1 cellular context compared by ENCODE assay signal in the genomic region with DNA sequence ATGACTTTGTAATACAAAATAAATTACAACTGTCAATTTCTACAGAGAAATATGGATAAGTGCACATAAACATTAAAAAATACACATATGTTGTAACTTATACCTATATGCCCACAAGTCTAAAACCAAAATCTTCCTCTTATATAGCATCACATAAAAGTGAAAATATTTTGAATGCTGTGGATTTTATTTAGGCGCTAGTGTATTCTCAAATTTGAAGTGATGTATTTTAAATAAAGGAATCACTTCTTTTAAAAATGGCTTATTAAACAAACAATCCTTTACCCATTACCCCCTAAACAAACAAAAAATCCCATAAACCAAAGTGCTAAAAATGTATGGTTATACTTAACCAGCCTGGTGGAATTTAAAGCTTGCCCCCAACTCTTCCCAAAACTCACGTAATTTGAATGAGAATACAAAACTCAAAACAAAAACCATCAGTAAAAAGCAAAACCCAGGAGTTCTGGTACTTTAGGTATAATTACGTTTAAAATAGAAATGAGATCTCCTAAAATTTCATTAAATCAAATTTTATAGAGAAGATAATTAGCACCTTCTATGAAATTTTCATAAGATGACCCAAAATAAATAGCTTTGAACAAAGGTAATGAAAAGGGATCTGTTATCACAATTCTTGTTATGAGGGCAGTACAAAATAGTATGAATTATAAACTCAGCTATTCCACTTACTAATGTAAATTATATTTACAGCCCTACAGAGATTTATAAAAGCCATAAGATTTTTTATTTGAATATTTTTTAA.
TF ChIP-seq lines count a peak whose summit lies in the region.

No MANE protein-coding gene starts in this region.

TF ChIP-seq in WTC11, 78 proteins besides CTCF, POLR2A, EP300 and RAD21 (continued from another document):
- TF ChIP-seq, protein P1, sequence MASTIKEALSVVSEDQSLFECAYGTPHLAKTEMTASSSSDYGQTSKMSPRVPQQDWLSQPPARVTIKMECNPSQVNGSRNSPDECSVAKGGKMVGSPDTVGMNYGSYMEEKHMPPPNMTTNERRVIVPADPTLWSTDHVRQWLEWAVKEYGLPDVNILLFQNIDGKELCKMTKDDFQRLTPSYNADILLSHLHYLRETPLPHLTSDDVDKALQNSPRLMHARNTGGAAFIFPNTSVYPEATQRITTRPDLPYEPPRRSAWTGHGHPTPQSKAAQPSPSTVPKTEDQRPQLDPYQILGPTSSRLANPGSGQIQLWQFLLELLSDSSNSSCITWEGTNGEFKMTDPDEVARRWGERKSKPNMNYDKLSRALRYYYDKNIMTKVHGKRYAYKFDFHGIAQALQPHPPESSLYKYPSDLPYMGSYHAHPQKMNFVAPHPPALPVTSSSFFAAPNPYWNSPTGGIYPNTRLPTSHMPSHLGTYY (CRISPR knock-in tag; IDR thresholded peaks at IDR 0.05): no peak
- TF ChIP-seq ATF1 (CRISPR knock-in tag; IDR thresholded peaks at IDR 0.05) (no peak), KAT7 (CRISPR knock-in tag; IDR thresholded peaks at IDR 0.05; ENCODE audit: borderline replicate concordance) (no peak), NR3C1 (CRISPR knock-in tag; conservative IDR thresholded peaks at IDR 0.05; ENCODE audit: low read depth) (no peak), SMAD4 (CRISPR knock-in tag; IDR thresholded peaks at IDR 0.05) (no peak), GABPB1 (CRISPR knock-in tag; IDR thresholded peaks at IDR 0.05) (no peak), FOXP1 (CRISPR knock-in tag; IDR thresholded peaks at IDR 0.05; ENCODE audit: borderline replicate concordance) (no peak), PREB (CRISPR knock-in tag; IDR thresholded peaks at IDR 0.05; ENCODE audit: borderline replicate concordance) (no peak), ZNF396 (CRISPR knock-in tag; IDR thresholded peaks at IDR 0.05; ENCODE audit: borderline replicate concordance) (no peak), FOXJ3 (CRISPR knock-in tag; IDR thresholded peaks at IDR 0.05; ENCODE audit: borderline replicate concordance) (no peak)
- TF ChIP-seq, protein P2, sequence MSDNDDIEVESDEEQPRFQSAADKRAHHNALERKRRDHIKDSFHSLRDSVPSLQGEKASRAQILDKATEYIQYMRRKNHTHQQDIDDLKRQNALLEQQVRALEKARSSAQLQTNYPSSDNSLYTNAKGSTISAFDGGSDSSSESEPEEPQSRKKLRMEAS (CRISPR knock-in tag; IDR thresholded peaks at IDR 0.05): no peak
- TF ChIP-seq, protein P3, sequence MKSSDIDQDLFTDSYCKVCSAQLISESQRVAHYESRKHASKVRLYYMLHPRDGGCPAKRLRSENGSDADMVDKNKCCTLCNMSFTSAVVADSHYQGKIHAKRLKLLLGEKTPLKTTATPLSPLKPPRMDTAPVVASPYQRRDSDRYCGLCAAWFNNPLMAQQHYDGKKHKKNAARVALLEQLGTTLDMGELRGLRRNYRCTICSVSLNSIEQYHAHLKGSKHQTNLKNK (CRISPR knock-in tag; IDR thresholded peaks at IDR 0.05): no peak
